9 cellular contexts compared by ENCODE assay signal in genomic region chr11:59756845-59757244, GRCh38. TPM values are rescaled to one million over a fixed set of nuclear protein-coding genes. Genes with fewer than 3 reads are reported as not detected.
A peak's percentile ranks its signal among the peaks of the same experiment; 100 is the strongest.
DNase-seq lines count a peak whose midpoint lies in the region; ATAC-seq, FAIRE-seq and TF ChIP-seq lines count a peak whose summit lies in the region.
"Had no signal": no experiment of that assay in that cellular context is flagged by ENCODE, and none has a peak within 500 bp of the region (broad histone marks: within the 10 kb centered on the region; RNA-seq: fewer than 3 reads in every experiment).

No MANE protein-coding gene starts in this region.

- peaks cover 12 to 16% (median 13%) of the 10 kb centered on the region in 3 donors for H3K4me1 Mint-ChIP-seq in IgD-negative memory B cell

- TF ChIP-seq CTCF in K562 (IDR thresholded peaks at IDR 0.05 in 2 of 3, conservative IDR thresholded peaks at IDR 0.05 in 1 of 3; ENCODE audit: insufficient read depth in 2 of 3, low read depth in 1 of 3, low read length in 3 of 3) (no peak), D721Med (IDR thresholded peaks at IDR 0.05; ENCODE audit: insufficient read depth, missing control alignments) (no peak)

- POLR2A ChIA-PET in K562 (lab: Yijun Ruan, JAX) = interaction anchor here (0.7 to 4.0 kb wide), 5 partner anchors 13 to 219 kb away, joined by 3 to 23 read pairs (median 5); no protein-coding TSS in a partner anchor

- ATAC-seq in K562 = peak; percentile 76
- ATAC-seq in HG03457 (IDR thresholded peaks at IDR 0.05; ENCODE audit: unreplicated experiment) = no peak
- ATAC-seq in HG03571 (IDR thresholded peaks at IDR 0.05; ENCODE audit: unreplicated experiment) = no peak

- peak overlapping the region; percentile 69 to 93 (median 84) for H3K4me3 Mint-ChIP-seq in IgD-negative memory B cell

- H3K9me3 Mint-ChIP-seq in IgD-negative memory B cell = no peaks in the 10 kb centered on the region

- DNase-seq in ELR (ENCODE audit: low read depth) (peak; percentile 71), K562 (ENCODE audit: extremely low read depth in 1 of 4, low spot score in 3 of 4) (peak; percentile 62 to 82 (median 64)), medulla oblongata (ENCODE audit: extremely low spot score) (peak; percentile 8), activated gamma-delta T cell treated with Interleukin-2 at 50 U/mL for 16 hours (no peak), D721Med (ENCODE audit: insufficient read length, low spot score) (no peak)

- FAIRE-seq in K562 (lab: Jason Lieb, UNC) (peak; percentile 94), D721Med (lab: Jason Lieb, UNC) (no peak)

- peaks cover 19 to 33% of the 10 kb centered on the region in 2 experiments; a peak in 4 of 5 replicates for H3K4me1 ChIP-seq in K562 (replicated peaks in 1 of 2; ENCODE audit: control insufficient read depth in 2 of 2, insufficient read depth in 2 of 2, low read length in 2 of 2)

- no peak overlapping the region; the same call in 1 of the 2 replicates for H2AFZ ChIP-seq in K562 (ENCODE audit: low read depth, low read length)

- H3K27me3 Mint-ChIP-seq in IgD-negative memory B cell = peaks cover 3% of the 10 kb centered on the region

- H3K9ac ChIP-seq in K562 (ENCODE audit: insufficient read depth in 1 of 2, low read depth in 2 of 2, low read length in 2 of 2) = peak overlapping the region; percentile 62 to 84

- peak overlapping the region; percentile 4 to 49 (median 11) for H3K27ac Mint-ChIP-seq in IgD-negative memory B cell

- TF ChIP-seq EP300 in K562 (IDR thresholded peaks at IDR 0.05; ENCODE audit: low read length) = peak; percentile 32; the same call in 1 of the 2 replicates

- H4K20me1 ChIP-seq in K562 (replicated peaks; ENCODE audit: control insufficient read depth, insufficient read depth, low read length) = peaks cover 14% of the 10 kb centered on the region

- peaks cover 65% of the 10 kb centered on the region for H3K79me2 ChIP-seq in K562 (ENCODE audit: control insufficient read depth, insufficient read depth, low read length)

- H3K4me3 ChIP-seq in K562 = peak overlapping the region; percentile 94

- peaks cover 33% of the 10 kb centered on the region; the same call in 1 of the 3 replicates for H3K36me3 ChIP-seq in K562 (ENCODE audit: control insufficient read depth, insufficient read depth, low read length)

- BruUV-seq in K562 (replicated peaks; lab: Mats Ljungman, UMichigan) = TSS peak; percentile 44

- no peak for TF ChIP-seq RAD21 in K562 (CRISPR knock-in tag; conservative IDR thresholded peaks at IDR 0.05 in 1 of 2, IDR thresholded peaks at IDR 0.05 in 1 of 2)

- H3K27me3 ChIP-seq in K562 (ENCODE audit: control insufficient read depth in 2 of 2, insufficient read depth in 2 of 2, low read length in 2 of 2) = no peaks in the 10 kb centered on the region

- H3K27ac ChIP-seq in K562 (ENCODE audit: extremely low read depth, low read depth, low read length) = peak overlapping the region; percentile 88

- TF ChIP-seq POLR2A in K562 (conservative IDR thresholded peaks at IDR 0.05) = no peak

- 3% methylated on average over 3 of the region's 4 CpGs for WGBS in K562 (ENCODE audit: insufficient coverage, low coverage, missing lambda C conversion rate)

- H3K36me3 Mint-ChIP-seq in IgD-negative memory B cell = peaks cover 6% of the 10 kb centered on the region

- no peaks in the 10 kb centered on the region for H3K9me3 ChIP-seq in K562 (replicated peaks; ENCODE audit: control insufficient read depth, insufficient read depth, low read depth, low read length)

- H3K9me1 ChIP-seq in K562 (ENCODE audit: control insufficient read depth, insufficient read depth, low read length) = peaks cover 3% of the 10 kb centered on the region

- in situ Hi-C loops in K562 (cut with MboI) = loop anchor here (5.0 kb wide), 1 partner anchor 45 kb away; no protein-coding TSS in a partner anchor

- CTCF ChIA-PET in K562 (lab: Yijun Ruan, JAX; ENCODE audit: low intra/inter-chr PET ratio) = interaction anchor here (0.7 kb wide), 1 partner anchor 46 kb away, joined by 4 read pairs; no protein-coding TSS in a partner anchor

- peak overlapping the region; percentile 94 for H3K4me2 ChIP-seq in K562 (ENCODE audit: insufficient read depth, low read length)

- intact Hi-C loops in K562 (cut with micrococcal nuclease) = loop anchor here (5.0 to 10.0 kb wide), 2 partner anchors 205 to 298 kb away; partner anchors contain the start of gene MS4A3

TF ChIP-seq in K562, 482 proteins besides CTCF, POLR2A, EP300 and RAD21 (continues in another document):
- TF ChIP-seq ZNF561 (CRISPR knock-in tag; conservative IDR thresholded peaks at IDR 0.05) = no peak
- TF ChIP-seq NFE2 (IDR thresholded peaks at IDR 0.05; ENCODE audit: low read depth) = peak; percentile 96
- no peak for TF ChIP-seq MTA3 (IDR thresholded peaks at IDR 0.05; ENCODE audit: borderline replicate concordance)
- no peak for TF ChIP-seq RBM25 (IDR thresholded peaks at IDR 0.05; ENCODE audit: low read depth, low read length, severe bottlenecking)
- TF ChIP-seq CEBPB (tag; IDR thresholded peaks at IDR 0.05) = no peak
- 0 out of 2 replicates have a peak, but pooled peaks have one; percentile 36 for TF ChIP-seq NFE2L1 (tag; IDR thresholded peaks at IDR 0.05; ENCODE audit: borderline replicate concordance, low read depth)
- no peak for TF ChIP-seq ZNF143 (CRISPR knock-in tag; IDR thresholded peaks at IDR 0.05)
- peak; percentile 88 for TF ChIP-seq MEIS2 (IDR thresholded peaks at IDR 0.05; ENCODE audit: partially characterized antibody)
- TF ChIP-seq SMC3 (conservative IDR thresholded peaks at IDR 0.05; ENCODE audit: insufficient read depth, low read depth, low read length) = no peak
- peak; percentile 87 for TF ChIP-seq CTBP1 (IDR thresholded peaks at IDR 0.05; ENCODE audit: borderline replicate concordance)

RNA-seq across cellular contexts. Expression of gene STX3, which starts 1.7 kb away (rescaled TPM):
- polyA plus RNA-seq in IgD-negative memory B cell (4.9 TPM), K562 (2011; rRNA removed) (56.0 and 75.4 TPM in 2 replicates), K562 (2014; fragmentation: Illumina TruSeq; extraction: Trizol) (52.1 and 54.2 TPM in 2 replicates), K562 (2014; fragmentation: Nextera tagmentation; extraction: Ambion mirVana) (10 to 100 TPM; 12.0 to 14.4 TPM), K562 (2014; rRNA removed) (48.7 and 52.2 TPM in 2 replicates)
- 37.7 and 53.0 TPM in 2 replicates for total RNA-seq in K562 (2011; cell fraction: chromatin; rRNA removed; ENCODE audit: low replicate concordance)
- 20.0 and 22.1 TPM in 2 replicates for total RNA-seq in K562 (2011; cell fraction: nucleolus; rRNA removed)
- 33.5 and 50.9 TPM in 2 replicates for total RNA-seq in K562 (2011; cell fraction: nucleoplasm; rRNA removed)
- total RNA-seq in K562 (2014; rRNA removed) (46.2 and 48.2 TPM in 2 replicates), K562 (2014; rRNA removed; fragmentation: Illumina TruSeq; extraction: Trizol) (60.5 and 67.7 TPM in 2 replicates), K562 (2015; rRNA removed; fragmentation: Illumina TruSeq; extraction: Trizol) (91.6 and 94.0 TPM in 2 replicates), K562 (2021) (37.1 and 37.5 TPM in 2 replicates)
- 37.5 and 56.2 TPM in 2 replicates for polyA plus RNA-seq in K562 (2011; cell fraction: cytosol; rRNA removed)
- 27.6 and 52.1 TPM in 2 replicates for polyA plus RNA-seq in K562 (2011; cell fraction: nucleus; rRNA removed)
- 50.5 and 70.4 TPM in 2 replicates for polyA plus RNA-seq in K562 (2012)
- 58.8 and 76.1 TPM in 2 replicates for polyA minus RNA-seq in K562 (2011; rRNA and poly(A)+ RNA removed)
- 20.0 and 27.8 TPM in 2 replicates for polyA minus RNA-seq in K562 (2011; cell fraction: cytosol; rRNA and poly(A)+ RNA removed)
- 15.6 and 39.2 TPM in 2 replicates for polyA minus RNA-seq in K562 (2011; cell fraction: nucleus; rRNA and poly(A)+ RNA removed)

RNA-seq across cellular contexts. Expression of gene OR10V1, which starts 43.2 kb away (rescaled TPM):
- not detected for polyA plus RNA-seq in IgD-negative memory B cell
- not detected in 2 replicates for total RNA-seq in K562 (2011; cell fraction: chromatin; rRNA removed; ENCODE audit: low replicate concordance)
- not detected in 2 replicates for total RNA-seq in K562 (2011; cell fraction: nucleolus; rRNA removed)
- total RNA-seq in K562 (2011; cell fraction: nucleoplasm; rRNA removed) = not detected in 2 replicates
- total RNA-seq in K562 (2014; rRNA removed) = not detected in 2 replicates
- not detected in 2 replicates for total RNA-seq in K562 (2014; rRNA removed; fragmentation: Illumina TruSeq; extraction: Trizol)
- not detected in 2 replicates for total RNA-seq in K562 (2015; rRNA removed; fragmentation: Illumina TruSeq; extraction: Trizol)
- not detected in 2 replicates for total RNA-seq in K562 (2021)
- polyA plus RNA-seq in K562 (2011; rRNA removed) = not detected in 2 replicates
- polyA plus RNA-seq in K562 (2011; cell fraction: cytosol; rRNA removed) = not detected in 2 replicates
- polyA plus RNA-seq in K562 (2011; cell fraction: nucleus; rRNA removed) = not detected in 2 replicates
- not detected in 2 replicates for polyA plus RNA-seq in K562 (2012)
- not detected in 2 replicates for polyA plus RNA-seq in K562 (2014; fragmentation: Illumina TruSeq; extraction: Trizol)
- not detected for polyA plus RNA-seq in K562 (2014; fragmentation: Nextera tagmentation; extraction: Ambion mirVana)
- not detected in 2 replicates for polyA plus RNA-seq in K562 (2014; rRNA removed)
- not detected in 2 replicates for polyA minus RNA-seq in K562 (2011; rRNA and poly(A)+ RNA removed)
- polyA minus RNA-seq in K562 (2011; cell fraction: cytosol; rRNA and poly(A)+ RNA removed) = not detected in 2 replicates
- not detected in 2 replicates for polyA minus RNA-seq in K562 (2011; cell fraction: nucleus; rRNA and poly(A)+ RNA removed)
- total RNA-seq: lower leg skin had no signal

RNA-seq across cellular contexts. Expression of gene MRPL16, which starts 53.7 kb away (rescaled TPM):
- polyA plus RNA-seq in IgD-negative memory B cell = 82.6 TPM
- 44.3 and 58.4 TPM in 2 replicates for total RNA-seq in K562 (2011; cell fraction: chromatin; rRNA removed; ENCODE audit: low replicate concordance)
- total RNA-seq in K562 (2011; cell fraction: nucleolus; rRNA removed) = 43.0 and 45.4 TPM in 2 replicates
- total RNA-seq in K562 (2011; cell fraction: nucleoplasm; rRNA removed) = 63.6 and 81.8 TPM in 2 replicates
- 166 and 202 TPM in 2 replicates for total RNA-seq in K562 (2014; rRNA removed)
- total RNA-seq in K562 (2014; rRNA removed; fragmentation: Illumina TruSeq; extraction: Trizol) = 157 and 158 TPM in 2 replicates
- 139 and 146 TPM in 2 replicates for total RNA-seq in K562 (2015; rRNA removed; fragmentation: Illumina TruSeq; extraction: Trizol)
- total RNA-seq in K562 (2021) = 157 and 168 TPM in 2 replicates
- 106 and 172 TPM in 2 replicates for polyA plus RNA-seq in K562 (2011; rRNA removed)
- polyA plus RNA-seq in K562 (2011; cell fraction: cytosol; rRNA removed) = 79.0 and 152 TPM in 2 replicates
- 60.6 and 127 TPM in 2 replicates for polyA plus RNA-seq in K562 (2011; cell fraction: nucleus; rRNA removed)
- 108 and 136 TPM in 2 replicates for polyA plus RNA-seq in K562 (2012)
- polyA plus RNA-seq in K562 (2014; fragmentation: Illumina TruSeq; extraction: Trizol) = 209 and 212 TPM in 2 replicates
- polyA plus RNA-seq in K562 (2014; fragmentation: Nextera tagmentation; extraction: Ambion mirVana) = 10 to 100 TPM; 63.3 to 99.3 TPM
- polyA plus RNA-seq in K562 (2014; rRNA removed) = 191 and 196 TPM in 2 replicates
- polyA minus RNA-seq in K562 (2011; rRNA and poly(A)+ RNA removed) = 66.3 and 111 TPM in 2 replicates
- 36.9 and 52.2 TPM in 2 replicates for polyA minus RNA-seq in K562 (2011; cell fraction: cytosol; rRNA and poly(A)+ RNA removed)
- 16.4 and 34.3 TPM in 2 replicates for polyA minus RNA-seq in K562 (2011; cell fraction: nucleus; rRNA and poly(A)+ RNA removed)

Comparison
In these comparisons a context has a peak if more than half of its experiments do, and no peak if none do; other contexts are left out.
1. DNase-seq: peak in ELR (single experiment), K562 (4 of 4) and medulla oblongata (single experiment); none in activated gamma-delta T cell treated with Interleukin-2 at 50 U/mL for 16 hours (single experiment) and D721Med (single experiment).